ENCODE assay signal across 1 cellular context in the genomic region with DNA sequence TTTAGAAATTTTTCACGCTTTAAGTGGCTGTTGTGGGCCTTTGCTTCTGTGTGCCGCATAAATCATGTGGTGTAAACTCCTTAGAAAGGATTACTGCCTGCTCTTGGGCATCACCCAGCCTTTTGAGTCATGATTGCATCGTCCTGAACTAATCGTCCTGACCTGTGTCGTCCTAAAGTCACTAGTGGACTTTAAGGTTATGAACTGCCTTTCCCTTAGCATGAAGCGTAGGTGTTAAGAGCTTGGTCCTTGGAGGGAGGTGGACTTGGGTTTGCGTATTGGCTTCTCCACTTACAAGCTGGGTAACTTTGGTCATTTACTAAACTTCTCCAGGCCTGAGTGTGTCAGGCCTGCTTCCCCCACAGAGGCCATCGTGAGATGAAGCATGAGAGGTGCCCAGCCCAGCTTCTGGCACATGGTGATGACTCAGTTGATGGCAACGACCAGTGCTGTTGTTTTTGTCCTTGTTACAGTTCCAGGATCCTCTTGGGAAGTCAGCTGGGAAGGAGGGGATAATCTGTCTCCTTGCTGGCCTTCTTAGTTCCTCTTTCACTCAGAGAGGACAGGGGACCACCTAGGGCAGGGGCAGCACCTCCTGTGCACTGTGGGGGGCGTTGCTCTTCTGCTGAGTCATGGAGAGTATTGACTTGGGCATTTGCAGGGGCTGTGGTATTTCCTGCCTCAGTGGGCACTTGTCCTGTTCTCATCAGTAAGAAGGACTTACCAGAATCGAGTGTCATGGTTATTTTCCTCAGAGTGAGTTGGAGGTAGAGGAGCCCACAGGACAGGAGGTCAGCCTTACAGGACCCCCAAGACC.
A peak's percentile ranks its signal among the peaks of the same experiment; 100 is the strongest.
TF ChIP-seq lines count a peak whose summit lies in the region.

No MANE protein-coding gene starts in this region.

TF ChIP-seq in HEK293, 187 proteins besides CTCF, POLR2A, EP300 and RAD21 (continued from another document):
- TF ChIP-seq, protein P1, sequence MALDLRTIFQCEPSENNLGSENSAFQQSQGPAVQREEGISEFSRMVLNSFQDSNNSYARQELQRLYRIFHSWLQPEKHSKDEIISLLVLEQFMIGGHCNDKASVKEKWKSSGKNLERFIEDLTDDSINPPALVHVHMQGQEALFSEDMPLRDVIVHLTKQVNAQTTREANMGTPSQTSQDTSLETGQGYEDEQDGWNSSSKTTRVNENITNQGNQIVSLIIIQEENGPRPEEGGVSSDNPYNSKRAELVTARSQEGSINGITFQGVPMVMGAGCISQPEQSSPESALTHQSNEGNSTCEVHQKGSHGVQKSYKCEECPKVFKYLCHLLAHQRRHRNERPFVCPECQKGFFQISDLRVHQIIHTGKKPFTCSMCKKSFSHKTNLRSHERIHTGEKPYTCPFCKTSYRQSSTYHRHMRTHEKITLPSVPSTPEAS (tag by site-specific recombination; IDR thresholded peaks at IDR 0.05) = no peak
- no peak for TF ChIP-seq ZNF658 (tag by site-specific recombination; IDR thresholded peaks at IDR 0.05)
- no peak for TF ChIP-seq ZBTB48 (tag by site-specific recombination; IDR thresholded peaks at IDR 0.05)
- no peak for TF ChIP-seq ZNF248 (tag by site-specific recombination; IDR thresholded peaks at IDR 0.05)
- TF ChIP-seq ZIC2 (tag by site-specific recombination; IDR thresholded peaks at IDR 0.05) = peak; percentile 35
- TF ChIP-seq KLF9 (tag by site-specific recombination; IDR thresholded peaks at IDR 0.05; ENCODE audit: low read depth) = no peak
